9 cellular contexts compared by ENCODE assay signal in genomic region chr12:52004042-52004648, GRCh38. TPM values are rescaled to one million over a fixed set of nuclear protein-coding genes. Genes with fewer than 3 reads are reported as not detected.
A peak's percentile ranks its signal among the peaks of the same experiment; 100 is the strongest.
DNase-seq lines count a peak whose midpoint lies in the region; ATAC-seq and TF ChIP-seq lines count a peak whose summit lies in the region.
"Had no signal": no experiment of that assay in that cellular context is flagged by ENCODE, and none has a peak within 500 bp of the region (broad histone marks: within the 10 kb centered on the region; RNA-seq: fewer than 3 reads in every experiment).

No MANE protein-coding gene starts in this region.

- peaks cover 8% of the 10 kb centered on the region for H3K27me3 Mint-ChIP-seq in brain
- H3K27me3 Mint-ChIP-seq: activated naive CD8-positive, alpha-beta T cell had no signal

- H3K4me3 ChIP-seq in aorta (ENCODE audit: low read length in 2 of 2), result no peak overlapping the region
- H3K4me3 ChIP-seq in effector memory CD4-positive, alpha-beta T cell (ENCODE audit: insufficient read depth, low read depth, low read length, poor library complexity, severe bottlenecking), result no peak overlapping the region

- peaks cover 57% of the 10 kb centered on the region for H3K4me1 Mint-ChIP-seq in brain

- intact Hi-C loops in left colon (cut with DNase I, micrococcal nuclease) (no loop called here), aorta (cut with DNase I) (loop anchor here (2.0 to 5.0 kb wide), 2 partner anchors 19 to 83 kb away; no protein-coding TSS in a partner anchor)

- peak; percentile 74 to 77 for TF ChIP-seq CTCF in brain (conservative IDR thresholded peaks at IDR 0.05)

- no peaks in the 10 kb centered on the region for H3K4me1 ChIP-seq in aorta (ENCODE audit: control insufficient read depth in 1 of 2, insufficient read depth in 2 of 2, low read length in 2 of 2)
- peaks cover 27% of the 10 kb centered on the region for H3K4me1 ChIP-seq in effector memory CD4-positive, alpha-beta T cell (ENCODE audit: control insufficient read depth, insufficient read depth, low read length, poor library complexity, severe bottlenecking)

- DNase-seq in NCI-H82 (lab: John Stamatoyannopoulos, UW) (peak; percentile 81), NCI-H82 treated with DMSO at 0.1 percent for 48 hours (lab: John Stamatoyannopoulos, UW; ENCODE audit: unreplicated experiment) (no peak), NCI-H2107 treated with DMSO at 0.1 percent for 48 hours (lab: John Stamatoyannopoulos, UW; ENCODE audit: unreplicated experiment) (peak; percentile 81), left colon (peak in 1 of 2 donors; percentile 67), aorta (peak; percentile 66 to 78), NOMO-1 treated with DMSO at 0.1 percent for 48 hours (lab: John Stamatoyannopoulos, UW; ENCODE audit: unreplicated experiment) (no peak)
- no peak for DNase-seq in effector memory CD4-positive, alpha-beta T cell

- H3K27me3 ChIP-seq in aorta (ENCODE audit: control insufficient read depth in 1 of 2, insufficient read depth in 2 of 2, low read length in 1 of 2), result no peaks in the 10 kb centered on the region
- H3K27me3 ChIP-seq in effector memory CD4-positive, alpha-beta T cell (replicated peaks; ENCODE audit: control insufficient read depth, insufficient read depth, low read length, poor library complexity, severe bottlenecking), result no peaks in the 10 kb centered on the region

- 55 to 64% methylated on average over 5 of the region's 5 CpGs for WGBS in aorta, 2 donors

- no peaks in the 10 kb centered on the region for H3K9me3 ChIP-seq in aorta (ENCODE audit: control insufficient read depth, low read length)
- no peaks in the 10 kb centered on the region for H3K9me3 ChIP-seq in effector memory CD4-positive, alpha-beta T cell (ENCODE audit: control insufficient read depth, low read length)

- peaks cover 0 to 3% (median 0%) of the 10 kb centered on the region in 5 experiments for H3K9me3 Mint-ChIP-seq in brain

- H3K27ac ChIP-seq in aorta (ENCODE audit: low read depth in 1 of 2, low read length in 2 of 2), result no peak overlapping the region
- H3K27ac ChIP-seq in effector memory CD4-positive, alpha-beta T cell (ENCODE audit: insufficient read depth, low read length, poor library complexity, severe bottlenecking), result no peak overlapping the region

- peak; percentile 59 for ATAC-seq in left colon
- ATAC-seq in aorta (ENCODE audit: low FRiP score), result no peak

- H3K36me3 ChIP-seq in aorta (ENCODE audit: control insufficient read depth in 1 of 2, insufficient read depth in 2 of 2, low read length in 1 of 2), result no peaks in the 10 kb centered on the region
- H3K36me3 ChIP-seq in effector memory CD4-positive, alpha-beta T cell (ENCODE audit: control insufficient read depth, insufficient read depth, low read length), result peaks cover 8% of the 10 kb centered on the region

- no peak overlapping the region for H3K4me3 Mint-ChIP-seq in brain
- H3K4me3 Mint-ChIP-seq: activated naive CD8-positive, alpha-beta T cell had no signal

- H3K36me3 Mint-ChIP-seq in brain, result peaks cover 16% of the 10 kb centered on the region

- H3K27ac Mint-ChIP-seq in brain, result peak overlapping the region in 2 of 5 experiments; percentile 47 to 84
- H3K27ac Mint-ChIP-seq: activated naive CD8-positive, alpha-beta T cell had no signal

RNA-seq across cellular contexts. Expression of gene TAMALIN, which starts 2.6 kb away (rescaled TPM):
- polyA plus RNA-seq in brain (ENCODE audit: insufficient read depth, low read depth, low replicate concordance) (41.5 TPM), aorta (10 to 100 TPM in 1 of 2 donors, 1 to 10 TPM in 1; 7.1 to 13.8 TPM)
- total RNA-seq in left colon (10 to 100 TPM in 1 of 2 donors, 1 to 10 TPM in 1; 9.0 to 10.7 TPM), aorta (100 to 1,000 TPM in 1 of 2 donors, 10 to 100 TPM in 1; 64.2 to 129 TPM)

RNA-seq across cellular contexts. Expression of gene NR4A1, which starts 47.1 kb away (rescaled TPM):
- polyA plus RNA-seq in brain (ENCODE audit: insufficient read depth, low read depth, low replicate concordance) (26.2 TPM), aorta (100 to 1,000 TPM in 1 of 2 donors, 10 to 100 TPM in 1; 48.2 to 392 TPM)
- total RNA-seq in left colon (100 to 1,000 TPM in 1 of 2 donors, 10 to 100 TPM in 1; 37.7 to 182 TPM), aorta (100 to 1,000 TPM; 175 to 677 TPM)

RNA-seq across cellular contexts. Expression of gene ACVR1B, which starts 52.6 kb away (rescaled TPM):
- polyA plus RNA-seq in brain (ENCODE audit: insufficient read depth, low read depth, low replicate concordance) (25.4 TPM), aorta (1 to 10 TPM; 2.3 to 6.9 TPM)
- total RNA-seq in left colon (10 to 100 TPM; 67.6 to 84.7 TPM), aorta (10 to 100 TPM; 24.0 to 24.5 TPM)

Comparison
In these comparisons a context has a peak if more than half of its experiments do, and no peak if none do; other contexts are left out.
1. DNase-seq: peak in NCI-H82 (single experiment), NCI-H2107 treated with DMSO at 0.1 percent for 48 hours (single experiment) and aorta (2 of 2); none in NCI-H82 treated with DMSO at 0.1 percent for 48 hours (single experiment), effector memory CD4-positive, alpha-beta T cell (0 of 3) and NOMO-1 treated with DMSO at 0.1 percent for 48 hours (single experiment).
2. RNA of gene TAMALIN, which starts 2.6 kb away (total RNA-seq): 64.2 to 129 TPM in aorta; 9.0 to 10.7 TPM in left colon; every median in the first group is over 4 times any median in the second.
3. intact Hi-C loops: an anchor here in aorta (2.0 to 5.0 kb wide); none called in left colon.